In the genomic region with DNA sequence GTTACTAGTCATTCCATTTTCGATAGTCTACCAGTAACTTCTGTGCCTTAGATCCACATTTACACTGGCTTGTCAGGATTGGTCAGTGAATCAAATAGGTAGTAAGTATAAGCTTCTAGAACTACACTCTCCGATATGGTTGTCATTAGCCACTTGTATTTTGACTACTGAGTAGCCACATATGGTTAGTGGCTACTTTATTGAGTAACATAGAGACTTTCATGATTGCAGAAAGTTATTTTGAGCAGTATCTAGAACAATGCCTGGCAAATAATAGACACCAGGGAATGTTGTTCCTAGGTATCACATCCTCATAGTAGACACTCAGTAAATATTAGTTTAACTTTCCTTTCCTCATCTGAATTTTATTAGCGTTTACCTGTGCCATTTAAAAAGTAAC, we compare ENCODE assay signal across 15 cellular contexts.
A peak's percentile ranks its signal among the peaks of the same experiment; 100 is the strongest.
DNase-seq lines count a peak whose midpoint lies in the region; ATAC-seq lines count a peak whose summit lies in the region.
"Had no signal": no experiment of that assay in that cellular context is flagged by ENCODE, and none has a peak within 500 bp of the region (broad histone marks: within the 10 kb centered on the region; RNA-seq: fewer than 3 reads in every experiment).

No MANE protein-coding gene starts in this region.

- no peaks in the 10 kb centered on the region for H3K9me3 Mint-ChIP-seq in activated naive CD4-positive, alpha-beta T cell treated with anti-CD3 and anti-CD28 coated beads, Interleukin-2, amount 10 ng/mL, durations not matched to agents 7 days and 5 days
- H3K9me3 Mint-ChIP-seq: T-helper 2 cell treated with Interferon-gamma antibody and Interleukin-4, amounts not matched to agents 5 μg/mL and 100 μg/mL, for 36 hours had no signal

- ATAC-seq in GM18511 (IDR thresholded peaks at IDR 0.05; ENCODE audit: unreplicated experiment): peak; percentile 58
- ATAC-seq in GM21528 (IDR thresholded peaks at IDR 0.05; ENCODE audit: low FRiP score, unreplicated experiment): peak; percentile 66
- ATAC-seq in HG03095 (IDR thresholded peaks at IDR 0.05; ENCODE audit: unreplicated experiment): peak; percentile 82
- ATAC-seq in left colon: peak; percentile 42
- ATAC-seq: stimulated activated naive CD8-positive, alpha-beta T cell treated with anti-CD3 and anti-CD28 coated beads, Interleukin-15, Interleukin-2, amounts not matched to agents 100 U/mL and 50 U/mL, for 24 hours had no signal

- H3K27me3 Mint-ChIP-seq in activated naive CD4-positive, alpha-beta T cell treated with anti-CD3 and anti-CD28 coated beads, Interleukin-2, amount 10 ng/mL, durations not matched to agents 7 days and 5 days: no peaks in the 10 kb centered on the region
- H3K27me3 Mint-ChIP-seq: B cell, progenitor cell of endocrine pancreas had no signal

- CTCF ChIA-PET in activated naive CD4-positive, alpha-beta T cell treated with anti-CD3 and anti-CD28 coated beads, Interleukin-2, amount 10 ng/mL, durations not matched to agents 7 days and 5 days (lab: Charles Lee): no interaction called here

- no peak for DNase-seq in left colon
- DNase-seq in amniotic stem cell (lab: John Stamatoyannopoulos, UW): no peak
- DNase-seq in activated naive CD4-positive, alpha-beta T cell treated with anti-CD3 and anti-CD28 coated beads, Interleukin-2, amount 10 ng/mL, durations not matched to agents 7 days and 5 days: no peak
- DNase-seq in dermis blood vessel endothelial cell: no peak
- DNase-seq in NCI-H748 treated with DMSO at 0.1 percent for 48 hours (lab: John Stamatoyannopoulos, UW): no peak
- DNase-seq: activated CD4-positive, alpha-beta T cell treated with anti-CD3 and anti-CD28 coated beads, Interleukin-2, amount 50 U/mL, for 1 hour; gastrocnemius medialis; stimulated activated CD4-positive, alpha-beta T cell treated with anti-CD3 and anti-CD28 coated beads, Interleukin-1b, Interleukin-23, amount 100 ng/mL, for 48 hours; stimulated activated naive CD8-positive, alpha-beta T cell treated with anti-CD3 and anti-CD28 coated beads, Interleukin-15, Interleukin-2, amounts not matched to agents 100 U/mL and 50 U/mL, for 24 hours had no signal

- no peak overlapping the region for H3K4me3 Mint-ChIP-seq in activated naive CD4-positive, alpha-beta T cell treated with anti-CD3 and anti-CD28 coated beads, Interleukin-2, amount 10 ng/mL, durations not matched to agents 7 days and 5 days
- H3K4me3 Mint-ChIP-seq: B cell; T-helper 2 cell treated with Interferon-gamma antibody and Interleukin-4, amounts not matched to agents 5 μg/mL and 100 μg/mL, for 36 hours had no signal

- H3K36me3 Mint-ChIP-seq in activated naive CD4-positive, alpha-beta T cell treated with anti-CD3 and anti-CD28 coated beads, Interleukin-2, amount 10 ng/mL, durations not matched to agents 7 days and 5 days: no peaks in the 10 kb centered on the region

- no peaks in the 10 kb centered on the region for H3K4me1 Mint-ChIP-seq in activated naive CD4-positive, alpha-beta T cell treated with anti-CD3 and anti-CD28 coated beads, Interleukin-2, amount 10 ng/mL, durations not matched to agents 7 days and 5 days
- H3K4me1 Mint-ChIP-seq: B cell had no signal

- intact Hi-C loops in left colon (cut with DNase I, micrococcal nuclease): no loop called here

- no peak overlapping the region for H3K27ac Mint-ChIP-seq in activated naive CD4-positive, alpha-beta T cell treated with anti-CD3 and anti-CD28 coated beads, Interleukin-2, amount 10 ng/mL, durations not matched to agents 7 days and 5 days
- H3K27ac Mint-ChIP-seq: B cell; T-helper 2 cell treated with Interferon-gamma antibody and Interleukin-4, amounts not matched to agents 5 μg/mL and 100 μg/mL, for 36 hours had no signal
